Comparison of ENCODE assay signal across 1 cellular context in genomic region chr1:147719029-147719703, GRCh38.
TF ChIP-seq lines count a peak whose summit lies in the region.

No MANE protein-coding gene starts in this region.

TF ChIP-seq in H1, 55 proteins besides CTCF, POLR2A, EP300 and RAD21:
- TF ChIP-seq KDM4A (IDR thresholded peaks at IDR 0.05; ENCODE audit: low read depth, low read length, severe bottlenecking): no peak
- no peak for TF ChIP-seq YY1 (IDR thresholded peaks at IDR 0.05; ENCODE audit: low read depth, low read length)
- no peak for TF ChIP-seq HDAC6 (IDR thresholded peaks at IDR 0.05; ENCODE audit: low read depth, low read length)
- no peak for TF ChIP-seq PHF8 (conservative IDR thresholded peaks at IDR 0.05; ENCODE audit: low read depth, low read length)
- TF ChIP-seq GTF2F1 (IDR thresholded peaks at IDR 0.05; ENCODE audit: borderline replicate concordance, low read depth, low read length): no peak
- no peak for TF ChIP-seq MAFK (IDR thresholded peaks at IDR 0.05; ENCODE audit: low read depth, low read length)
- no peak for TF ChIP-seq BACH1 (IDR thresholded peaks at IDR 0.05; ENCODE audit: low read length)
- TF ChIP-seq TAF7 (optimal IDR thresholded peaks at IDR 0.05; ENCODE audit: borderline replicate concordance, low read depth, low read length): no peak
- no peak for TF ChIP-seq SUZ12 (IDR thresholded peaks at IDR 0.05; ENCODE audit: low read length)
- no peak for TF ChIP-seq SRF (IDR thresholded peaks at IDR 0.05; ENCODE audit: low read depth, low read length)
- TF ChIP-seq CEBPB (IDR thresholded peaks at IDR 0.05; ENCODE audit: low read depth, low read length): no peak
- TF ChIP-seq CHD7 (IDR thresholded peaks at IDR 0.05; ENCODE audit: insufficient replicate concordance, low read length): no peak
- no peak for TF ChIP-seq SAP30 (IDR thresholded peaks at IDR 0.05; ENCODE audit: insufficient read depth, insufficient replicate concordance, low read length)
- TF ChIP-seq HDAC2 (IDR thresholded peaks at IDR 0.05; ENCODE audit: borderline replicate concordance in 1 of 2, low read depth in 2 of 2, low read length in 2 of 2): no peak
- no peak for TF ChIP-seq BRCA1 (IDR thresholded peaks at IDR 0.05; ENCODE audit: low read depth, low read length)
- no peak for TF ChIP-seq RXRA (IDR thresholded peaks at IDR 0.05; ENCODE audit: insufficient read depth, low read depth, low read length)
- TF ChIP-seq SIN3A (conservative IDR thresholded peaks at IDR 0.05 in 1 of 2, IDR thresholded peaks at IDR 0.05 in 1 of 2; ENCODE audit: low read depth in 1 of 2, low read length in 2 of 2): no peak
- TF ChIP-seq ASH2L (IDR thresholded peaks at IDR 0.05; ENCODE audit: low read length): no peak
- TF ChIP-seq TAF1 (IDR thresholded peaks at IDR 0.05; ENCODE audit: low read depth, low read length): no peak
